Comparison of ENCODE assay signal across 17 cellular contexts in the genomic region with DNA sequence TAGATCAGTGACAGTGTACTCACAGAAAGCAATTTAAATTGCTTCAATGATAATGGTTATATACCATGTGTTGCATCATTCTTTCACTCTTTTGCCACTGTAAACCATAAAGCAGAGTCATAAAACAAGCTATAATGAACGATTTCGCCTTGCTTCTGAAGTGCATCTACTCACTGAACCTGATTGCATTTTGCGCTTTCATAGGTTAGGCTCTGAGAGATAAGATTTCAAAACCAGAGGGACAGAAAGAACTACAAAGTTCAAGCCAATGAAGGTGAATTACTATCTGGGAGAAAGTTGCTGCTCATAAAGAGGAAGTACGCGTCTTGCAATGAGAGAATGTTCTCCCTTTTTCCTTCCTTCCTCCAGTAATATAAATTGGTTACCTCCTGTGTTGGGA.
"Had no signal": no experiment of that assay in that cellular context is flagged by ENCODE, and none has a peak within 500 bp of the region (broad histone marks: within the 10 kb centered on the region; RNA-seq: fewer than 3 reads in every experiment).

No MANE protein-coding gene starts in this region.

- H3K4me1 ChIP-seq: breast epithelium, lower lobe of right lung, testis, vagina had no signal

- H3K9ac ChIP-seq: neural progenitor cell had no signal

- ATAC-seq: activated T-cell treated with anti-CD3 and anti-CD28 coated beads, Interleukin-2, amount 50 U/mL, for 4 hours; heart left ventricle; left lobe of liver; lower lobe of right lung; naive thymus-derived CD8-positive, alpha-beta T cell; sciatic nerve; WTC11 had no signal

- H3K27ac ChIP-seq: breast epithelium, heart left ventricle, lower lobe of right lung, neural progenitor cell, testis, vagina had no signal

- DNase-seq: activated CD8-positive, alpha-beta memory T cell treated with anti-CD3 and anti-CD28 coated beads, Interleukin-2, amount 50 U/mL, for 48 hours; activated naive CD4-positive, alpha-beta T cell; activated T-cell treated with anti-CD3 and anti-CD28 coated beads, Interleukin-2, amount 50 U/mL, for 4 hours; effector CD4-positive, alpha-beta T cell; heart left ventricle; lower lobe of right lung; mesendoderm; naive thymus-derived CD8-positive, alpha-beta T cell; small intestine; stimulated activated CD4-positive, alpha-beta T cell treated with anti-CD3 and anti-CD28 coated beads, Interleukin-15, amount 100 ng/mL, for 24 hours; testis had no signal

- H2AFZ ChIP-seq: neural progenitor cell had no signal

- H3K4me2 ChIP-seq: neural progenitor cell had no signal

- H3K9me3 ChIP-seq: breast epithelium, lower lobe of right lung, testis, vagina had no signal

- H3K4me3 ChIP-seq: breast epithelium, heart left ventricle, lower lobe of right lung, neural progenitor cell, testis, vagina had no signal

- H3K36me3 ChIP-seq: breast epithelium, heart left ventricle, lower lobe of right lung, neural progenitor cell, vagina had no signal

- H3K27me3 ChIP-seq: breast epithelium, heart left ventricle, neural progenitor cell, testis, vagina had no signal
